21 cellular contexts compared by ENCODE assay signal in the genomic region with DNA sequence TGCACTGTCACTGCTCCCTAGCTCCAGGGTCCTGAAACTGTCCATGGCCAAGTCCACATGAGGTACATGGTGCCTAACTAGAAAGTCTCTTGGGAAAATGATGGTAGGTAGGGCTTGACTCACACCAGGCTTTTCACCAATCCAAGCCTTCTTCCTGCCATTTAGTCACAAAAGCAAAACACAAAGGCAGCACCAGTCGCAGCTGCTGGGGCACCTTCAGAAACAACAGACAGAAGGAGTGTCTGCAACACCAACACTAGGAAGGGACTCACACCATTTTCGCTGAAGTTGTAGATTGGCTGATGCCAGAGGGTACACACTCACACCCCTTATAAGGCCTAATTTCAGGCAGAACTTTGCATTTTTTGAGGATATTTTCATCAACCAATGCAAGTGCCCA. TPM values are rescaled to one million over a fixed set of nuclear protein-coding genes. Genes with fewer than 3 reads are reported as not detected.
DNase-seq lines count a peak whose midpoint lies in the region; ATAC-seq and TF ChIP-seq lines count a peak whose summit lies in the region.
"Had no signal": no experiment of that assay in that cellular context is flagged by ENCODE, and none has a peak within 500 bp of the region (broad histone marks: within the 10 kb centered on the region; RNA-seq: fewer than 3 reads in every experiment).

No MANE protein-coding gene starts in this region.

- no peak overlapping the region for H3K23ac ChIP-seq in IMR-90 (ENCODE audit: low read depth, low read length)

- H3K14ac ChIP-seq in IMR-90 (replicated peaks; ENCODE audit: low read depth, low read length) = no peak overlapping the region

- WGBS in IMR-90 (ENCODE audit: extremely low coverage in 2 of 2, insufficient read length in 1 of 2), 2 experiments = 100% methylated on average over 1 of the region's 2 CpGs; no CpG with 5 or more reads in 1 of the 2 experiments

- dilution Hi-C loops in IMR-90 (cut with HindIII; ENCODE audit: low sequenced_read_pairs, unreplicated experiment) = no loop called here

- H3K4me2 ChIP-seq in IMR-90 (ENCODE audit: low read depth, low read length) = no peak overlapping the region

- TF ChIP-seq RAD21 in IMR-90 (IDR thresholded peaks at IDR 0.05; ENCODE audit: low read length) = no peak

- H3K9me3 Mint-ChIP-seq in activated CD4-positive, alpha-beta T cell treated with anti-CD3 and anti-CD28 coated beads, Interleukin-2, amount 10 ng/mL, durations not matched to agents 24 days and 14 days = no peaks in the 10 kb centered on the region
- H3K9me3 Mint-ChIP-seq in activated naive CD8-positive, alpha-beta T cell treated with anti-CD3 and anti-CD28 coated beads, Interleukin-2, amount 50 U/mL, for 24 hours = peaks cover 3% of the 10 kb centered on the region
- peaks cover 0 to 2% (median 0%) of the 10 kb centered on the region in 9 donors for H3K9me3 Mint-ChIP-seq in naive thymus-derived CD8-positive, alpha-beta T cell
- no peaks in the 10 kb centered on the region for H3K9me3 Mint-ChIP-seq in stimulated activated naive B cell treated with anti-CD40 and anti-IgM and Interleukin-4, amounts not matched to agents 10 μg/mL and 1 μg/mL and 100 μg/mL, for 72 hours

- no peak overlapping the region for H3K18ac ChIP-seq in IMR-90 (ENCODE audit: low read depth, low read length)

- peaks cover 38% of the 10 kb centered on the region for H3K36me3 Mint-ChIP-seq in activated CD4-positive, alpha-beta T cell treated with anti-CD3 and anti-CD28 coated beads, Interleukin-2, amount 10 ng/mL, durations not matched to agents 24 days and 14 days (ENCODE audit: low read depth)
- peaks cover 3% of the 10 kb centered on the region for H3K36me3 Mint-ChIP-seq in activated naive CD8-positive, alpha-beta T cell treated with anti-CD3 and anti-CD28 coated beads, Interleukin-2, amount 50 U/mL, for 24 hours (ENCODE audit: low read depth)
- H3K36me3 Mint-ChIP-seq in naive thymus-derived CD8-positive, alpha-beta T cell = no peaks in the 10 kb centered on the region
- no peaks in the 10 kb centered on the region for H3K36me3 Mint-ChIP-seq in stimulated activated naive B cell treated with anti-CD40 and anti-IgM and Interleukin-4, amounts not matched to agents 10 μg/mL and 1 μg/mL and 100 μg/mL, for 72 hours

- H4K91ac ChIP-seq in IMR-90 (ENCODE audit: insufficient read depth, low read depth, low read length) = no peak overlapping the region

- no peak overlapping the region for H3K4me3 ChIP-seq in IMR-90 (ENCODE audit: insufficient read depth, low read depth, low read length)
- H3K4me3 ChIP-seq: lower lobe of right lung, thyroid gland had no signal

- no TSS peak for BruUV-seq in IMR-90 (replicated peaks; lab: Mats Ljungman, UMichigan)

- in situ Hi-C loops in IMR-90 (cut with MboI; ENCODE audit: low sequenced_read_pairs) = no loop called here

- H3K4ac ChIP-seq in IMR-90 (ENCODE audit: low read depth, low read length) = no peak overlapping the region

- peaks cover 12% of the 10 kb centered on the region for H3K36me3 ChIP-seq in IMR-90 (ENCODE audit: control insufficient read depth, insufficient read depth, low read length)
- H3K36me3 ChIP-seq: lower lobe of right lung, thyroid gland had no signal

- peak overlapping the region; percentile 28 for H2AK9ac ChIP-seq in IMR-90 (replicated peaks; ENCODE audit: low read depth, low read length, poor library complexity)

- CTCF ChIA-PET in IMR-90 (lab: Yijun Ruan, JAX) = no interaction called here

- no peak overlapping the region for H3K27ac ChIP-seq in IMR-90 (ENCODE audit: insufficient read depth, low read length)
- H3K27ac ChIP-seq: lower lobe of right lung, thyroid gland had no signal

- no peak overlapping the region for H3K9ac ChIP-seq in IMR-90 (ENCODE audit: low read depth, low read length)

- no peak overlapping the region for H4K8ac ChIP-seq in IMR-90 (ENCODE audit: low read depth in 2 of 2, low read length in 2 of 2)

- H4K5ac ChIP-seq in IMR-90 (ENCODE audit: low read depth, low read length) = no peak overlapping the region

- intact Hi-C loops in activated CD4-positive, alpha-beta T cell treated with anti-CD3 and anti-CD28 coated beads, Interleukin-2, amount 10 ng/mL, durations not matched to agents 24 days and 14 days (cut with micrococcal nuclease) = loop anchor here (10.0 kb wide), 3 partner anchors 310 to 1050 kb away; partner anchors contain the start of genes PICALM and PRSS23
- intact Hi-C loops in IMR-90 (cut with micrococcal nuclease) = no loop called here

- H3K4me3 Mint-ChIP-seq in activated CD4-positive, alpha-beta T cell treated with anti-CD3 and anti-CD28 coated beads, Interleukin-2, amount 10 ng/mL, durations not matched to agents 24 days and 14 days = peak overlapping the region; percentile 69
- no peak overlapping the region for H3K4me3 Mint-ChIP-seq in activated naive CD8-positive, alpha-beta T cell treated with anti-CD3 and anti-CD28 coated beads, Interleukin-2, amount 50 U/mL, for 24 hours
- H3K4me3 Mint-ChIP-seq in naive thymus-derived CD8-positive, alpha-beta T cell = peak overlapping the region; percentile 26 to 86 (median 71)
- H3K4me3 Mint-ChIP-seq in stimulated activated naive B cell treated with anti-CD40 and anti-IgM and Interleukin-4, amounts not matched to agents 10 μg/mL and 1 μg/mL and 100 μg/mL, for 72 hours = no peak overlapping the region

- POLR2A ChIA-PET in IMR-90 (lab: Charles Lee; ENCODE audit: unreplicated experiment) = no interaction called here
- POLR2A ChIA-PET in naive thymus-derived CD8-positive, alpha-beta T cell (lab: Charles Lee) = interaction anchor here (0.6 to 2.7 kb wide), 4 partner anchors 10 to 91 kb away, joined by 3 to 13 read pairs (median 6); partner anchors contain the start of genes CREBZF and SYTL2

- peaks cover 82% of the 10 kb centered on the region for H3K4me1 Mint-ChIP-seq in activated CD4-positive, alpha-beta T cell treated with anti-CD3 and anti-CD28 coated beads, Interleukin-2, amount 10 ng/mL, durations not matched to agents 24 days and 14 days
- peaks cover 93% of the 10 kb centered on the region for H3K4me1 Mint-ChIP-seq in activated naive CD8-positive, alpha-beta T cell treated with anti-CD3 and anti-CD28 coated beads, Interleukin-2, amount 50 U/mL, for 24 hours
- peaks cover 50 to 92% (median 84%) of the 10 kb centered on the region in 4 donors for H3K4me1 Mint-ChIP-seq in naive thymus-derived CD8-positive, alpha-beta T cell
- peaks cover 7 to 17% of the 10 kb centered on the region in 2 donors for H3K4me1 Mint-ChIP-seq in stimulated activated naive B cell treated with anti-CD40 and anti-IgM and Interleukin-4, amounts not matched to agents 10 μg/mL and 1 μg/mL and 100 μg/mL, for 72 hours

- no peak overlapping the region for H2AFZ ChIP-seq in IMR-90 (replicated peaks; ENCODE audit: low read length, poor library complexity)

- no peak overlapping the region for H2BK120ac ChIP-seq in IMR-90 (ENCODE audit: low read depth, low read length)

- peaks cover 0 to 7% of the 10 kb centered on the region in 2 experiments; a peak in 1 of 4 replicates for H3K79me1 ChIP-seq in IMR-90 (ENCODE audit: low read depth in 1 of 2, low read length in 2 of 2)

- peak overlapping the region; percentile 49 for H3K27ac Mint-ChIP-seq in activated CD4-positive, alpha-beta T cell treated with anti-CD3 and anti-CD28 coated beads, Interleukin-2, amount 10 ng/mL, durations not matched to agents 24 days and 14 days
- peak overlapping the region; percentile 32 for H3K27ac Mint-ChIP-seq in activated naive CD8-positive, alpha-beta T cell treated with anti-CD3 and anti-CD28 coated beads, Interleukin-2, amount 50 U/mL, for 24 hours
- peak overlapping the region; percentile 14 to 96 (median 87) for H3K27ac Mint-ChIP-seq in naive thymus-derived CD8-positive, alpha-beta T cell
- no peak overlapping the region for H3K27ac Mint-ChIP-seq in stimulated activated naive B cell treated with anti-CD40 and anti-IgM and Interleukin-4, amounts not matched to agents 10 μg/mL and 1 μg/mL and 100 μg/mL, for 72 hours

- H2BK15ac ChIP-seq in IMR-90 (ENCODE audit: low read depth, low read length) = no peak overlapping the region

- peaks cover 2% of the 10 kb centered on the region for H3K27me3 Mint-ChIP-seq in activated CD4-positive, alpha-beta T cell treated with anti-CD3 and anti-CD28 coated beads, Interleukin-2, amount 10 ng/mL, durations not matched to agents 24 days and 14 days
- peaks cover 2% of the 10 kb centered on the region for H3K27me3 Mint-ChIP-seq in activated naive CD8-positive, alpha-beta T cell treated with anti-CD3 and anti-CD28 coated beads, Interleukin-2, amount 50 U/mL, for 24 hours
- H3K27me3 Mint-ChIP-seq in naive thymus-derived CD8-positive, alpha-beta T cell = peaks cover 0 to 2% (median 0%) of the 10 kb centered on the region in 5 donors
- H3K27me3 Mint-ChIP-seq in stimulated activated naive B cell treated with anti-CD40 and anti-IgM and Interleukin-4, amounts not matched to agents 10 μg/mL and 1 μg/mL and 100 μg/mL, for 72 hours = no peaks in the 10 kb centered on the region

- no peaks in the 10 kb centered on the region for H4K20me1 ChIP-seq in IMR-90 (ENCODE audit: insufficient read depth, low read length)

- no peaks in the 10 kb centered on the region for H3K27me3 ChIP-seq in IMR-90 (ENCODE audit: control insufficient read depth, insufficient read depth, low read length)
- H3K27me3 ChIP-seq: thyroid gland had no signal

- 0 out of 2 replicates have a peak overlapping the region, but pooled peaks have one; percentile 15 for H2AK5ac ChIP-seq in IMR-90 (ENCODE audit: low read depth, low read length)

- no peak for TF ChIP-seq CTCF in IMR-90 (conservative IDR thresholded peaks at IDR 0.05; ENCODE audit: low read depth, low read length)

- H3K9me3 ChIP-seq in IMR-90 (ENCODE audit: control insufficient read depth, insufficient read depth, low read length) = no peaks in the 10 kb centered on the region
- H3K9me3 ChIP-seq: Caco-2, lower lobe of right lung, thyroid gland had no signal

- peaks cover 20% of the 10 kb centered on the region for H3K9me1 ChIP-seq in IMR-90 (ENCODE audit: insufficient read depth, low read length)

- no peak overlapping the region for H2BK5ac ChIP-seq in IMR-90 (ENCODE audit: low read depth, low read length, poor library complexity, severe bottlenecking)

- peak; percentile 71 for DNase-seq in activated CD4-positive, alpha-beta T cell treated with anti-CD3 and anti-CD28 coated beads, Interleukin-2, amount 10 ng/mL, durations not matched to agents 24 days and 14 days
- no peak for DNase-seq in activated CD4-positive, alpha-beta T cell treated with anti-CD3 and anti-CD28 coated beads for 48 hours
- DNase-seq in IMR-90 (no peak), cerebellar nuclear complex (lab: John Stamatoyannopoulos, UW) (no peak)
- DNase-seq in activated naive CD8-positive, alpha-beta T cell treated with anti-CD3 and anti-CD28 coated beads, Interleukin-2, amount 50 U/mL, for 24 hours = no peak
- no peak for DNase-seq in naive thymus-derived CD8-positive, alpha-beta T cell
- DNase-seq in stimulated activated CD8-positive, alpha-beta memory T cell treated with anti-CD3 and anti-CD28 coated beads, Interleukin-4, amount 100 ng/mL, for 48 hours = no peak
- DNase-seq in stimulated activated naive B cell treated with anti-CD40 and anti-IgM and Interleukin-4, amounts not matched to agents 10 μg/mL and 1 μg/mL and 100 μg/mL, for 72 hours = no peak
- DNase-seq: activated CD8-positive, alpha-beta memory T cell treated with anti-CD3 and anti-CD28 coated beads, Interleukin-2, amount 50 U/mL, for 4 hours; Caco-2; Kasumi-1; kidney; lower lobe of right lung; NCI-H1694 treated with DMSO at 0.1 percent for 48 hours; NCI-H226; NCI-H774; occipital lobe; small intestine; stimulated activated CD4-positive, alpha-beta T cell treated with anti-CD3 and anti-CD28 coated beads, Interleukin-2, amount 100 ng/mL, for 24 hours; thyroid gland had no signal

- no peak overlapping the region for H3K56ac ChIP-seq in IMR-90 (ENCODE audit: extremely low read depth, insufficient read depth, low read length)

- no peak for TF ChIP-seq POLR2A in IMR-90 (IDR thresholded peaks at IDR 0.05; ENCODE audit: low read depth, low read length)

- peaks cover 15% of the 10 kb centered on the region for H3K4me1 ChIP-seq in IMR-90 (ENCODE audit: control insufficient read depth, insufficient read depth, low read length)
- H3K4me1 ChIP-seq: thyroid gland had no signal

- no peak for ATAC-seq in IMR-90 (ENCODE audit: low read depth)
- ATAC-seq in activated naive CD8-positive, alpha-beta T cell treated with anti-CD3 and anti-CD28 coated beads, Interleukin-2, amount 50 U/mL, for 24 hours = no peak
- no peak for ATAC-seq in naive thymus-derived CD8-positive, alpha-beta T cell
- no peak for ATAC-seq in stimulated activated naive B cell treated with anti-CD40 and anti-IgM and Interleukin-4, amounts not matched to agents 10 μg/mL and 1 μg/mL and 100 μg/mL, for 72 hours (replicated peaks)
- ATAC-seq: activated naive CD4-positive, alpha-beta T cell treated with anti-CD3 and anti-CD28 coated beads, Interleukin-2, amount 50 U/mL, for 72 hours; lower lobe of right lung had no signal

- no peak overlapping the region for H2BK20ac ChIP-seq in IMR-90 (ENCODE audit: low read depth, low read length)

RNA-seq across cellular contexts. Expression of gene SYTL2, which starts 55.7 kb away (rescaled TPM):
- 13.9 and 14.3 TPM in 2 replicates for total RNA-seq in activated CD4-positive, alpha-beta T cell treated with anti-CD3 and anti-CD28 coated beads, Interleukin-2, amount 10 ng/mL, durations not matched to agents 24 days and 14 days
- total RNA-seq in IMR-90 (2012; rRNA removed) = 45.2 and 59.4 TPM in 2 replicates
- 49.5 and 70.0 TPM in 2 replicates for polyA plus RNA-seq in IMR-90 (2012; rRNA removed)
- polyA plus RNA-seq in IMR-90 (2012; cell fraction: cytosol; rRNA removed) = 13.7 and 35.1 TPM in 2 replicates
- polyA plus RNA-seq in IMR-90 (2012; cell fraction: nucleus; rRNA removed; ENCODE audit: low replicate concordance) = 31.2 and 414 TPM in 2 replicates
- 10 to 100 TPM; 26.0 to 32.7 TPM for total RNA-seq in naive thymus-derived CD8-positive, alpha-beta T cell
- 10 to 100 TPM; 11.8 to 27.9 (median 18.0) TPM for polyA plus RNA-seq in naive thymus-derived CD8-positive, alpha-beta T cell

Comparison
In these comparisons a context has a peak if more than half of its experiments do, and no peak if none do; other contexts are left out.
1. H3K4me3 Mint-ChIP-seq: peak in activated CD4-positive, alpha-beta T cell treated with anti-CD3 and anti-CD28 coated beads, Interleukin-2, amount 10 ng/mL, durations not matched to agents 24 days and 14 days (single experiment) and naive thymus-derived CD8-positive, alpha-beta T cell (10 of 10); none in activated naive CD8-positive, alpha-beta T cell treated with anti-CD3 and anti-CD28 coated beads, Interleukin-2, amount 50 U/mL, for 24 hours (single experiment) and stimulated activated naive B cell treated with anti-CD40 and anti-IgM and Interleukin-4, amounts not matched to agents 10 μg/mL and 1 μg/mL and 100 μg/mL, for 72 hours (0 of 2).